ENCODE assay signal across 12 cellular contexts in genomic region chr14:32134448-32135070, GRCh38.
DNase-seq lines count a peak whose midpoint lies in the region; ATAC-seq lines count a peak whose summit lies in the region.
"Had no signal": no experiment of that assay in that cellular context is flagged by ENCODE, and none has a peak within 500 bp of the region (broad histone marks: within the 10 kb centered on the region; RNA-seq: fewer than 3 reads in every experiment).

No MANE protein-coding gene starts in this region.

- peak overlapping the region; percentile 1 for H3K27ac ChIP-seq in epithelial cell of prostate
- H3K27ac ChIP-seq: heart right ventricle, pancreas had no signal

- peaks cover 0 to 10% of the 10 kb centered on the region in 2 donors for H3K4me1 Mint-ChIP-seq in stimulated activated naive B cell treated with anti-CD40 and anti-IgM and Interleukin-4, amounts not matched to agents 10 μg/mL and 1 μg/mL and 100 μg/mL, for 72 hours
- H3K4me1 Mint-ChIP-seq: stimulated activated effector memory CD8-positive, alpha-beta T cell treated with anti-CD3 and anti-CD28 coated beads, Interleukin-12 subunit alpha, Interleukin-12 subunit beta, amount 100 ng/mL, for 72 hours had no signal

- ATAC-seq in stimulated activated naive B cell treated with anti-CD40 and anti-IgM and Interleukin-4, amounts not matched to agents 10 μg/mL and 1 μg/mL and 100 μg/mL, for 72 hours (replicated peaks): no peak
- ATAC-seq in GM19351 (IDR thresholded peaks at IDR 0.05; ENCODE audit: unreplicated experiment) (no peak), GM21447 (IDR thresholded peaks at IDR 0.05; ENCODE audit: unreplicated experiment) (no peak), HG03378 (IDR thresholded peaks at IDR 0.05; ENCODE audit: unreplicated experiment) (no peak)
- ATAC-seq: heart right ventricle; stimulated activated effector memory CD8-positive, alpha-beta T cell treated with anti-CD3 and anti-CD28 coated beads, Interleukin-12 subunit alpha, Interleukin-12 subunit beta, amount 100 ng/mL, for 72 hours had no signal

- H3K9me3 Mint-ChIP-seq in stimulated activated naive B cell treated with anti-CD40 and anti-IgM and Interleukin-4, amounts not matched to agents 10 μg/mL and 1 μg/mL and 100 μg/mL, for 72 hours: peaks cover 0 to 4% of the 10 kb centered on the region in 2 donors

- DNase-seq in SIG-M5 treated with dmso at 0.1 percent for 504 hours (lab: John Stamatoyannopoulos, UW; ENCODE audit: unreplicated experiment) (peak; percentile 36), SIG-M5 (lab: John Stamatoyannopoulos, UW) (no peak), NCI-H345 (lab: John Stamatoyannopoulos, UW) (peak; percentile 64), epithelial cell of prostate (ENCODE audit: low read depth, low spot score) (peak; percentile 56)
- DNase-seq in stimulated activated naive B cell treated with anti-CD40 and anti-IgM and Interleukin-4, amounts not matched to agents 10 μg/mL and 1 μg/mL and 100 μg/mL, for 72 hours: no peak
- DNase-seq: heart right ventricle, midbrain, pancreas had no signal

- no peaks in the 10 kb centered on the region for H3K27me3 Mint-ChIP-seq in stimulated activated naive B cell treated with anti-CD40 and anti-IgM and Interleukin-4, amounts not matched to agents 10 μg/mL and 1 μg/mL and 100 μg/mL, for 72 hours

- peak overlapping the region; percentile 65 for H3K27ac Mint-ChIP-seq in stimulated activated naive B cell treated with anti-CD40 and anti-IgM and Interleukin-4, amounts not matched to agents 10 μg/mL and 1 μg/mL and 100 μg/mL, for 72 hours
- H3K27ac Mint-ChIP-seq: stimulated activated effector memory CD8-positive, alpha-beta T cell treated with anti-CD3 and anti-CD28 coated beads, Interleukin-12 subunit alpha, Interleukin-12 subunit beta, amount 100 ng/mL, for 72 hours had no signal

- peaks cover 33 to 63% of the 10 kb centered on the region in 2 donors for H3K36me3 Mint-ChIP-seq in stimulated activated naive B cell treated with anti-CD40 and anti-IgM and Interleukin-4, amounts not matched to agents 10 μg/mL and 1 μg/mL and 100 μg/mL, for 72 hours

- no peak overlapping the region for H3K4me3 Mint-ChIP-seq in stimulated activated naive B cell treated with anti-CD40 and anti-IgM and Interleukin-4, amounts not matched to agents 10 μg/mL and 1 μg/mL and 100 μg/mL, for 72 hours
- H3K4me3 Mint-ChIP-seq: stimulated activated effector memory CD8-positive, alpha-beta T cell treated with anti-CD3 and anti-CD28 coated beads, Interleukin-12 subunit alpha, Interleukin-12 subunit beta, amount 100 ng/mL, for 72 hours had no signal

Comparison
In these comparisons a context has a peak if more than half of its experiments do, and no peak if none do; other contexts are left out.
1. DNase-seq: peak in SIG-M5 treated with dmso at 0.1 percent for 504 hours (single experiment), NCI-H345 (single experiment) and epithelial cell of prostate (single experiment); none in SIG-M5 (single experiment) and stimulated activated naive B cell treated with anti-CD40 and anti-IgM and Interleukin-4, amounts not matched to agents 10 μg/mL and 1 μg/mL and 100 μg/mL, for 72 hours (single experiment).